ENCODE assay signal across 8 cellular contexts in genomic region chr19:13880059-13880672, GRCh38. TPM values are rescaled to one million over a fixed set of nuclear protein-coding genes. Genes with fewer than 3 reads are reported as not detected.
DNase-seq lines count a peak whose midpoint lies in the region; TF ChIP-seq lines count a peak whose summit lies in the region.

No MANE protein-coding gene starts in this region.

- CTCF ChIA-PET in activated naive CD4-positive, alpha-beta T cell treated with anti-CD3 and anti-CD28 coated beads, Interleukin-2, amount 10 ng/mL, durations not matched to agents 7 days and 5 days (lab: Charles Lee): interaction anchor here (0.7 to 5.3 kb wide), 20 partner anchors 23 to 468 kb away, joined by 3 to 67 read pairs (median 5); partner anchors contain the start of genes ASF1B, DCAF15, IL27RA and MISP3

- peak; percentile 100 for TF ChIP-seq CTCF in HFF-Myc (IDR thresholded peaks at IDR 0.05; ENCODE audit: low read depth, low read length, missing control alignments)

- H3K27ac ChIP-seq in temporal lobe (ENCODE audit: low read depth, low read length): peak overlapping the region; percentile 44

- H3K36me3 Mint-ChIP-seq in activated naive CD4-positive, alpha-beta T cell treated with anti-CD3 and anti-CD28 coated beads, Interleukin-2, amount 10 ng/mL, durations not matched to agents 7 days and 5 days: no peaks in the 10 kb centered on the region

- H3K27ac Mint-ChIP-seq in activated naive CD4-positive, alpha-beta T cell treated with anti-CD3 and anti-CD28 coated beads, Interleukin-2, amount 10 ng/mL, durations not matched to agents 7 days and 5 days: peak overlapping the region; percentile 87

- in situ Hi-C loops in SK-MEL-5 (cut with HindIII; ENCODE audit: low pct_unique_long_range_greater_than_20kb, low sequenced_read_pairs): no loop called here

- H3K4me1 Mint-ChIP-seq in activated naive CD4-positive, alpha-beta T cell treated with anti-CD3 and anti-CD28 coated beads, Interleukin-2, amount 10 ng/mL, durations not matched to agents 7 days and 5 days: peaks cover 46% of the 10 kb centered on the region

- H3K27me3 Mint-ChIP-seq in activated naive CD4-positive, alpha-beta T cell treated with anti-CD3 and anti-CD28 coated beads, Interleukin-2, amount 10 ng/mL, durations not matched to agents 7 days and 5 days: peaks cover 23% of the 10 kb centered on the region

- DNase-seq in GM04503 (ENCODE audit: low read depth) (peak; percentile 53), HFF-Myc (ENCODE audit: extremely low read depth, low read depth) (peak; percentile 79), NAMALWA (ENCODE audit: low spot score) (peak; percentile 95), SK-MEL-5 (ENCODE audit: low read depth, low spot score) (peak; percentile 88), germinal center (ENCODE audit: low spot score) (peak; percentile 94), occipital lobe (lab: John Stamatoyannopoulos, UW) (peak; percentile 93)
- peak; percentile 98 for DNase-seq in activated naive CD4-positive, alpha-beta T cell treated with anti-CD3 and anti-CD28 coated beads, Interleukin-2, amount 10 ng/mL, durations not matched to agents 7 days and 5 days

- no peak overlapping the region for H3K4me3 ChIP-seq in HFF-Myc (replicated peaks; ENCODE audit: low read depth, low read length)

- H3K4me3 Mint-ChIP-seq in activated naive CD4-positive, alpha-beta T cell treated with anti-CD3 and anti-CD28 coated beads, Interleukin-2, amount 10 ng/mL, durations not matched to agents 7 days and 5 days: peak overlapping the region; percentile 35

- H3K9me3 Mint-ChIP-seq in activated naive CD4-positive, alpha-beta T cell treated with anti-CD3 and anti-CD28 coated beads, Interleukin-2, amount 10 ng/mL, durations not matched to agents 7 days and 5 days: no peaks in the 10 kb centered on the region

RNA-seq across cellular contexts. Expression of gene NANOS3, which starts 3.2 kb away (rescaled TPM):
- not detected in 2 replicates for total RNA-seq in SK-MEL-5 (2014; rRNA removed; shearing (Covaris generic))
- polyA plus RNA-seq in SK-MEL-5 (2015; cell fraction: cytosol; rRNA removed): not detected in 2 replicates
- not detected in 2 replicates for polyA plus RNA-seq in SK-MEL-5 (2015; cell fraction: nucleus; rRNA removed)
- total RNA-seq in occipital lobe (5.6 TPM), temporal lobe (3.0 TPM)

RNA-seq across cellular contexts. Expression of gene BRME1, which starts 25.8 kb away (rescaled TPM):
- total RNA-seq in SK-MEL-5 (2014; rRNA removed; shearing (Covaris generic)): 0.56 and 1.1 TPM in 2 replicates
- 1.1 and 1.6 TPM in 2 replicates for polyA plus RNA-seq in SK-MEL-5 (2015; cell fraction: cytosol; rRNA removed)
- 4.0 and 5.4 TPM in 2 replicates for polyA plus RNA-seq in SK-MEL-5 (2015; cell fraction: nucleus; rRNA removed)
- total RNA-seq in occipital lobe: 11.1 TPM
- 14.8 TPM for total RNA-seq in temporal lobe

RNA-seq across cellular contexts. Expression of gene CC2D1A, which starts 25.8 kb away (rescaled TPM):
- total RNA-seq in SK-MEL-5 (2014; rRNA removed; shearing (Covaris generic)): 10.5 and 11.0 TPM in 2 replicates
- polyA plus RNA-seq in SK-MEL-5 (2015; cell fraction: cytosol; rRNA removed): 22.1 and 22.6 TPM in 2 replicates
- polyA plus RNA-seq in SK-MEL-5 (2015; cell fraction: nucleus; rRNA removed): 46.5 and 70.2 TPM in 2 replicates
- total RNA-seq in occipital lobe (8.9 TPM), temporal lobe (11.8 TPM)

RNA-seq across cellular contexts. Expression of gene PODNL1, which starts 58.1 kb away (rescaled TPM):
- total RNA-seq in SK-MEL-5 (2014; rRNA removed; shearing (Covaris generic)): not detected in 2 replicates
- 0.30 and 1.6 TPM in 2 replicates for polyA plus RNA-seq in SK-MEL-5 (2015; cell fraction: cytosol; rRNA removed)
- 0.27 TPM in 1 of 2 replicates, not detected in the other for polyA plus RNA-seq in SK-MEL-5 (2015; cell fraction: nucleus; rRNA removed)
- total RNA-seq in occipital lobe (not detected), temporal lobe (not detected)
